21 cellular contexts compared by ENCODE assay signal in the genomic region with DNA sequence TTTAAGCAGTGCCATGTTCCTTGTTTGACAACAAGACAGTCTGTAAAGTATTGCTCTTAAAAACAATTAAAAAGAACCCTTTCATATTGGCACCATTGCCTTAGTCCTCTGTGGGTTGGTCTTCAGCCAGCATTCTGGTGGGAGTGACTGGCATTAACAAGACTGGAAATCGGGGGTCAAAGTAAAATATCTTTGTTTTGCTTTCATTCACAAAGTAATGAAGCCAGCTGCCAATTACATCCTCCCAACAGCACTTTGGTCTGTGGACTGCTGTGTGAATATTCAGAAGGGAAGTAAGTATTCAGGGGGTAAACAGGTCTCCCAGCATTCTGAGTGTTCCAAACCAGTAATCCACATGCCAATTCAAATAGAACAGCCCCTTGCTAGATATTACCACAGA. TPM values are rescaled to one million over a fixed set of nuclear protein-coding genes. Genes with fewer than 3 reads are reported as not detected.
"Had no signal": no experiment of that assay in that cellular context is flagged by ENCODE, and none has a peak within 500 bp of the region (broad histone marks: within the 10 kb centered on the region; RNA-seq: fewer than 3 reads in every experiment).

No MANE protein-coding gene starts in this region.

- H3K9me3 Mint-ChIP-seq: activated naive CD4-positive, alpha-beta T cell treated with anti-CD3 and anti-CD28 coated beads for 36 hours; activated naive CD8-positive, alpha-beta T cell treated with anti-CD3 and anti-CD28 coated beads for 36 hours; activated T-helper 17 cell treated with anti-CD3 and anti-CD28 coated beads, Interleukin-2, amount 50 U/mL, for 72 hours; T-helper 1 cell treated with Interleukin-12 subunit alpha and Interleukin-12 subunit beta and Interleukin-4 antibody, amounts not matched to agents 30 μg/mL and 1 μg/mL, for 36 hours; WTC11 had no signal

- H3K27ac Mint-ChIP-seq: activated naive CD4-positive, alpha-beta T cell treated with anti-CD3 and anti-CD28 coated beads for 36 hours; activated naive CD8-positive, alpha-beta T cell treated with anti-CD3 and anti-CD28 coated beads for 36 hours; activated T-helper 17 cell treated with anti-CD3 and anti-CD28 coated beads, Interleukin-2, amount 50 U/mL, for 72 hours; T-helper 1 cell treated with Interleukin-12 subunit alpha and Interleukin-12 subunit beta and Interleukin-4 antibody, amounts not matched to agents 30 μg/mL and 1 μg/mL, for 36 hours; WTC11 had no signal

- H3K4me1 Mint-ChIP-seq: activated naive CD8-positive, alpha-beta T cell treated with anti-CD3 and anti-CD28 coated beads for 36 hours; activated T-helper 17 cell treated with anti-CD3 and anti-CD28 coated beads, Interleukin-2, amount 50 U/mL, for 72 hours had no signal

- DNase-seq: activated CD4-positive, alpha-beta T cell treated with anti-CD3 and anti-CD28 coated beads for 48 hours; activated CD4-positive, alpha-beta T cell treated with anti-CD3 and anti-CD28 coated beads, Interleukin-2, amount 50 U/mL, for 4 hours; activated CD4-positive, CD25-positive, alpha-beta regulatory T cell treated with anti-CD3 and anti-CD28 coated beads, Interleukin-2, amount 50 U/mL, for 72 hours; activated gamma-delta T cell; activated naive CD4-positive, alpha-beta T cell treated with anti-CD3 and anti-CD28 coated beads for 36 hours; activated naive CD8-positive, alpha-beta T cell treated with anti-CD3 and anti-CD28 coated beads for 36 hours; activated T-cell treated with anti-CD3 and anti-CD28 coated beads for 4 hours; activated T-cell treated with anti-CD3 and anti-CD28 coated beads, Interleukin-2, amount 50 U/mL, for 48 hours; cerebellar nuclear complex; Kasumi-1; NCI-H1105 treated with DMSO at 0.1 percent for 48 hours; NCI-H1436 treated with DMSO at 0.1 percent for 48 hours; NCI-H187; NCI-H2081; NCI-H446; NCI-H524; SHP77 treated with DMSO at 0.1 percent for 48 hours had no signal

- H3K36me3 Mint-ChIP-seq: activated naive CD8-positive, alpha-beta T cell treated with anti-CD3 and anti-CD28 coated beads for 36 hours; WTC11 had no signal

- H3K4me3 Mint-ChIP-seq: activated naive CD4-positive, alpha-beta T cell treated with anti-CD3 and anti-CD28 coated beads for 36 hours; activated naive CD8-positive, alpha-beta T cell treated with anti-CD3 and anti-CD28 coated beads for 36 hours; activated T-helper 17 cell treated with anti-CD3 and anti-CD28 coated beads, Interleukin-2, amount 50 U/mL, for 72 hours; T-helper 1 cell treated with Interleukin-12 subunit alpha and Interleukin-12 subunit beta and Interleukin-4 antibody, amounts not matched to agents 30 μg/mL and 1 μg/mL, for 36 hours; WTC11 had no signal

- ATAC-seq: activated T-helper 17 cell treated with anti-CD3 and anti-CD28 coated beads, Interleukin-2, amount 50 U/mL, for 72 hours; WTC11 had no signal

- H3K27me3 Mint-ChIP-seq: activated naive CD8-positive, alpha-beta T cell treated with anti-CD3 and anti-CD28 coated beads for 36 hours; activated T-helper 17 cell treated with anti-CD3 and anti-CD28 coated beads, Interleukin-2, amount 50 U/mL, for 72 hours had no signal

RNA-seq across cellular contexts. Expression of a gene that starts 56.7 kb away (rescaled TPM):
- total RNA-seq: SK-MEL-5 had no signal
